Comparison of ENCODE assay signal across 8 cellular contexts in the genomic region with DNA sequence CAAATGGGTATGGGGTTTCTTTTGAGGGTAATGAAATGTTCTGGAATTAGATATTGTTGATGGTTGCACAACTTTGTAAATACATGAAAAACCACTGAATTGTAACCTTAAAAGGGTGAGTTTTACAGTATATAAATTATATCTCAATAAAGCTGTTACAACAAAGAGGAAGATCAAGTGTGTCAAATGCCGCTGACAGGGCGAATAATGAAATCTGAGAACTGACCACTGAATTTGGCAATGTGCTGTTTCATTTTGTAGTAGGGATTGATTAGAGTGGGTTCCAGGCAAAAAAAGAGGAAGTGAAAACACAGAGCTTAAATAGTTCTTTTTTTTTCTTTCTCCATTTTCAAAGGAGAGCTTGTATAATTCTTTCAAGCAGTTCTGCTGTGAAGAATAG.
DNase-seq lines count a peak whose midpoint lies in the region; ATAC-seq and FAIRE-seq lines count a peak whose summit lies in the region.

No MANE protein-coding gene starts in this region.

- 70 to 91% (median 83%) methylated on average over 2 of the region's 2 CpGs for WGBS in small intestine, 3 donors

- no peak overlapping the region for H3K9ac ChIP-seq in adipocyte (ENCODE audit: low read length)

- FAIRE-seq in small intestine (lab: Jason Lieb, UNC), result no peak

- DNase-seq in Ammon's horn (ENCODE audit: low spot score) (peak; percentile 38), adipocyte (ENCODE audit: low read depth) (no peak), HuH-7.5 (ENCODE audit: low spot score) (no peak), HK-2 (ENCODE audit: unreplicated experiment) (no peak), small intestine (no peak)
- no peak for DNase-seq in activated T-cell treated with anti-CD3 and anti-CD28 coated beads, Interleukin-2, amount 50 U/mL, for 72 hours

- H3K27ac Mint-ChIP-seq in activated T-cell treated with anti-CD3 and anti-CD28 coated beads, Interleukin-2, amount 50 U/mL, for 72 hours, result no peak overlapping the region

- H3K4me1 ChIP-seq in adipocyte (ENCODE audit: control insufficient read depth, insufficient read depth, low read length) (peaks cover 13% of the 10 kb centered on the region), small intestine (ENCODE audit: control insufficient read depth in 2 of 2, insufficient read depth in 1 of 2, low read depth in 1 of 2, low read length in 1 of 2) (no peaks in the 10 kb centered on the region)

- H3K4me1 Mint-ChIP-seq in activated T-cell treated with anti-CD3 and anti-CD28 coated beads, Interleukin-2, amount 50 U/mL, for 72 hours (ENCODE audit: low read depth), result no peaks in the 10 kb centered on the region

- H3K27me3 ChIP-seq in adipocyte (replicated peaks; ENCODE audit: control insufficient read depth, insufficient read depth, low read length), result no peaks in the 10 kb centered on the region
- no peaks in the 10 kb centered on the region for H3K27me3 ChIP-seq in small intestine (ENCODE audit: control insufficient read depth in 2 of 2, insufficient read depth in 2 of 2, low read length in 2 of 2)

- H3K4me3 Mint-ChIP-seq in activated T-cell treated with anti-CD3 and anti-CD28 coated beads, Interleukin-2, amount 50 U/mL, for 72 hours, result no peak overlapping the region

- no peaks in the 10 kb centered on the region for H3K9me3 Mint-ChIP-seq in activated T-cell treated with anti-CD3 and anti-CD28 coated beads, Interleukin-2, amount 50 U/mL, for 72 hours

- peak; percentile 92 for ATAC-seq in GM19468 (IDR thresholded peaks at IDR 0.05; ENCODE audit: extremely low read depth, unreplicated experiment)
- ATAC-seq in HG03280 (IDR thresholded peaks at IDR 0.05; ENCODE audit: unreplicated experiment), result peak; percentile 88
- no peak for ATAC-seq in activated T-cell treated with anti-CD3 and anti-CD28 coated beads, Interleukin-2, amount 50 U/mL, for 72 hours (replicated peaks in 1 of 2)

- no peak overlapping the region for H3K27ac ChIP-seq in small intestine (ENCODE audit: low read depth in 1 of 2, low read length in 1 of 2)

- H3K27me3 Mint-ChIP-seq in activated T-cell treated with anti-CD3 and anti-CD28 coated beads, Interleukin-2, amount 50 U/mL, for 72 hours (ENCODE audit: low read depth), result no peaks in the 10 kb centered on the region

- H3K9me3 ChIP-seq in adipocyte (ENCODE audit: control insufficient read depth, low read length) (no peaks in the 10 kb centered on the region), small intestine (ENCODE audit: control insufficient read depth, low read depth) (no peaks in the 10 kb centered on the region)

- H3K36me3 ChIP-seq in adipocyte (ENCODE audit: control insufficient read depth, insufficient read depth, low read length, severe bottlenecking) (no peaks in the 10 kb centered on the region), small intestine (ENCODE audit: control insufficient read depth in 2 of 2, insufficient read depth in 2 of 2, low read length in 2 of 2) (no peaks in the 10 kb centered on the region)

- no peaks in the 10 kb centered on the region for H3K36me3 Mint-ChIP-seq in activated T-cell treated with anti-CD3 and anti-CD28 coated beads, Interleukin-2, amount 50 U/mL, for 72 hours (ENCODE audit: insufficient read depth in 2 of 2)

- peak overlapping the region; percentile 11 for H3K4me3 ChIP-seq in adipocyte (ENCODE audit: low read length)
- no peak overlapping the region for H3K4me3 ChIP-seq in small intestine (ENCODE audit: low read depth in 1 of 2, low read length in 2 of 2)

Comparison
In these comparisons a context has a peak if more than half of its experiments do, and no peak if none do; other contexts are left out.
1. ATAC-seq: peak in GM19468 (single experiment) and HG03280 (single experiment); none in activated T-cell treated with anti-CD3 and anti-CD28 coated beads, Interleukin-2, amount 50 U/mL, for 72 hours (0 of 2).